Comparison of ENCODE assay signal across 8 cellular contexts in the genomic region with DNA sequence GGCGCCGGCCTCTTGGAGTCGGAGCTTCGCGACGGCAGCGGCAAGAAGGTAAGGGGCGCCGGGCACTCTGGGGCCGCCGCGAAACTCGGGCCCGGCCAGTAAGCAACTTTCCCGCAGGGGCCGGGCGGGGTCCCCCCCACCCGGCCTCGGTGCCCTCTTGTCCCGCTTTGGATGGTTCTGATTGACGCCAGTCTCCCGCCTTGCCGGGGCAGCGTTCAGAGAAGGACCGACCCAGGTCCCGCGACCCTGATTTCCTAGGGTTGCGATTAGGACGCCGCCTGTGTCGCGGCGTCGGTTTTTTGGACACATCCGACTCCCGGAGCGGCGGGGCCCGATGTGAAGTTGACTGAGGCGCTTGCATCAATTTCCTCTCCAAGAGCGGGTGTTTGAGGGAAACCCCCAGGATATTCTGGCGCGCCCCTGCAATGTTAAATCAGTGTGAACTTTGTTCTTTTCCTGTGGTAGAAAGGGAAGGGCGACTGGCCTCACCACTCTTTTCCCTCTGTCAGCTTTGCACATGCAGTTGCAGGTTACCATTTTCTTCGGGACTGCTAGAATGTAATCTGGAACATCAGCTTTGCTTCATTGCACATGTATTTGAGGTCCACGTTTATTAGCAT. TPM values are rescaled to one million over a fixed set of nuclear protein-coding genes. Genes with fewer than 3 reads are reported as not detected.
DNase-seq lines count a peak whose midpoint lies in the region; ATAC-seq and TF ChIP-seq lines count a peak whose summit lies in the region.

No MANE protein-coding gene starts in this region.

- H3K27ac ChIP-seq in parathyroid adenoma: peak overlapping the region; percentile 69
- peak overlapping the region; percentile 93 for H3K27ac ChIP-seq in upper lobe of right lung

- H3K36me3 ChIP-seq in parathyroid adenoma (ENCODE audit: control insufficient read depth, insufficient read depth, low read length): no peaks in the 10 kb centered on the region
- no peaks in the 10 kb centered on the region for H3K36me3 ChIP-seq in upper lobe of right lung

- intact Hi-C loops in upper lobe of right lung (cut with DNase I): no loop called here

- ATAC-seq in upper lobe of right lung (no peak), HG03457 (IDR thresholded peaks at IDR 0.05; ENCODE audit: unreplicated experiment) (no peak), HG02870 (IDR thresholded peaks at IDR 0.05; ENCODE audit: unreplicated experiment) (no peak)

- H3K27me3 ChIP-seq in parathyroid adenoma (ENCODE audit: control insufficient read depth, insufficient read depth, low read length): no peaks in the 10 kb centered on the region
- no peaks in the 10 kb centered on the region for H3K27me3 ChIP-seq in upper lobe of right lung

- H3K4me1 ChIP-seq in parathyroid adenoma: no peaks in the 10 kb centered on the region
- H3K4me1 ChIP-seq in upper lobe of right lung: peaks cover 27% of the 10 kb centered on the region

- H3K9me3 ChIP-seq in parathyroid adenoma (ENCODE audit: control insufficient read depth, low read length): no peaks in the 10 kb centered on the region
- H3K9me3 ChIP-seq in upper lobe of right lung: no peaks in the 10 kb centered on the region

- peak overlapping the region; percentile 70 for H3K4me3 ChIP-seq in GM08714 (ENCODE audit: low read length)
- H3K4me3 ChIP-seq in parathyroid adenoma (ENCODE audit: low read depth, low read length): peak overlapping the region; percentile 49
- peak overlapping the region; percentile 95 for H3K4me3 ChIP-seq in upper lobe of right lung

- TF ChIP-seq CTCF in parathyroid adenoma (IDR thresholded peaks at IDR 0.05) (no peak), upper lobe of right lung (IDR thresholded peaks at IDR 0.05) (no peak)

- peak overlapping the region; percentile 65 for H3K4me2 ChIP-seq in parathyroid adenoma (ENCODE audit: low read length)

- peak; percentile 32 for DNase-seq in NCI-H526 treated with DMSO at 0.1 percent for 48 hours (lab: John Stamatoyannopoulos, UW)
- DNase-seq in activated T-helper 9 cell treated with anti-CD3 and anti-CD28 coated beads, Interleukin-2, amount 50 U/mL, for 16 hours (ENCODE audit: low read depth): peak; percentile 48
- peak; percentile 39 for DNase-seq in glomerular visceral epithelial cell (ENCODE audit: extremely low spot score)
- peak; percentile 74 for DNase-seq in upper lobe of right lung

- peak overlapping the region; percentile 74 for H2AFZ ChIP-seq in parathyroid adenoma

- no peak overlapping the region for H3K9ac ChIP-seq in parathyroid adenoma

- no peaks in the 10 kb centered on the region for H3K79me2 ChIP-seq in parathyroid adenoma

RNA-seq across cellular contexts. Expression of a gene that starts 0.8 kb away (rescaled TPM):
- total RNA-seq in upper lobe of right lung: 54.7 TPM
